17 cellular contexts compared by ENCODE assay signal in the genomic region with DNA sequence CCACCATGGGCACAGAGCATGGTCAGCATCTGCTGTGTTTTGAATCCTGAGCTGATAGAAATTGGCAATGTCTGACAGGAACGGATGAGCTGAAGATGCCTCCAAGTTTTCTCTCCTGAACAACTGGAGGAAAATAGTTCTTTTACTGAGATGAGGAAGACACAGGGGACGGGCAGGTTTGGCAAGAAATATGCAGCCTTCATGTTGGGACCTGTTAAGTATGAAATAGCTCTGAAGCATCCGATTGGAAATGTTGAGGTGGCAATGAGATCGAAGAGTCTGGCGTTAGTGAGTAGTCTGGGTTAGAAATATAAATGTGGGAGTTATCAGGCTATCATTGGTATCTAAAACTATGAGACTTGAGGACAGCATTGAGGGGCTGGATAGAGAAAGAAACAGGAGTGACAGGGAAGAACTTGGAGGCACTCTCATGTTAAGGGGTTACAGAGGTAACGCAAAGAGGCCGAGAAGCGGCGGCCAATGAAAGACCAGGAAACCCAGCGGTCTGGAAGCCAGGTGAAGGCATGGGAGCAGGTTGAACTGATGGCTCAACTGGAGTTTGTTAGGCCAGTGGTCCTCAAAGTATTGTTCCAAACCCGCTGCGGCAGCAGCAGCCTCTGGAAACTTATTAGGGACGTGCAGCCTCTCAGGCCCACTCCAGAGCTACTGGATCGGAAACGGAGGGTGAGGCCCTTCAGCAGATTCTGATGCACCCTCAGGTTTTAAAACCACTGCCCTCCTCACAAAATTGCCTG. TPM values are rescaled to one million over a fixed set of nuclear protein-coding genes. Genes with fewer than 3 reads are reported as not detected.
DNase-seq lines count a peak whose midpoint lies in the region; TF ChIP-seq lines count a peak whose summit lies in the region.
"Had no signal": no experiment of that assay in that cellular context is flagged by ENCODE, and none has a peak within 500 bp of the region (broad histone marks: within the 10 kb centered on the region; RNA-seq: fewer than 3 reads in every experiment).

No MANE protein-coding gene starts in this region.

- H3K27me3 Mint-ChIP-seq in HFFc6 (ENCODE audit: insufficient read depth) = peaks cover 2% of the 10 kb centered on the region
- peaks cover 28% of the 10 kb centered on the region for H3K27me3 Mint-ChIP-seq in Calu3 (ENCODE audit: unreplicated experiment)

- H3K36me3 Mint-ChIP-seq in HFFc6 (ENCODE audit: low read depth) (peaks cover 4% of the 10 kb centered on the region; the same call in 1 of the 2 replicates), Calu3 (ENCODE audit: insufficient read depth, unreplicated experiment) (peaks cover 7% of the 10 kb centered on the region)

- DNase-seq in HFFc6 (no peak), smooth muscle cell (lab: John Stamatoyannopoulos, UW; ENCODE audit: unreplicated experiment) (no peak), cortex of kidney (lab: John Stamatoyannopoulos, UW) (no peak), GM20000 (ENCODE audit: low spot score) (no peak), Calu3 (no peak), cerebellar cortex (ENCODE audit: low spot score) (no peak)
- DNase-seq: activated CD4-positive, alpha-beta T cell treated with anti-CD3 and anti-CD28 coated beads for 1 hour; activated T-cell treated with anti-CD3 and anti-CD28 coated beads, Interleukin-2, amount 50 U/mL, for 24 hours; HCEC 1CT; immature natural killer cell; NCI-H146; NCI-H524; small intestine; T-helper 2 cell had no signal

- peak overlapping the region; percentile 88 for H3K9ac ChIP-seq in muscle layer of colon (ENCODE audit: low read length)
- H3K9ac ChIP-seq in smooth muscle cell (ENCODE audit: low read depth) = no peak overlapping the region

- H3K9me3 Mint-ChIP-seq in HFFc6 (peaks cover 7% of the 10 kb centered on the region), Calu3 (ENCODE audit: low read depth, unreplicated experiment) (peaks cover 3% of the 10 kb centered on the region)

- H3K4me1 ChIP-seq in ectodermal cell (ENCODE audit: control insufficient read depth, insufficient read depth, low read length) (peaks cover 13% of the 10 kb centered on the region), muscle layer of colon (ENCODE audit: insufficient read depth, low read length) (peaks cover 58% of the 10 kb centered on the region), smooth muscle cell (ENCODE audit: low read depth) (peaks cover 28% of the 10 kb centered on the region)

- CTCF ChIA-PET in Calu3 (lab: Charles Lee) = no interaction called here

- peaks cover 30% of the 10 kb centered on the region for H3K27me3 ChIP-seq in ectodermal cell (ENCODE audit: control insufficient read depth, insufficient read depth, low read length, poor library complexity, severe bottlenecking)
- no peaks in the 10 kb centered on the region for H3K27me3 ChIP-seq in muscle layer of colon (ENCODE audit: control insufficient read depth in 1 of 2, insufficient read depth in 2 of 2, low read length in 2 of 2)
- no peaks in the 10 kb centered on the region for H3K27me3 ChIP-seq in smooth muscle cell (ENCODE audit: low read depth)

- H3K4me2 ChIP-seq in smooth muscle cell = peak overlapping the region; percentile 99

- H3K27ac Mint-ChIP-seq in HFFc6 (no peak overlapping the region), Calu3 (ENCODE audit: unreplicated experiment) (no peak overlapping the region)
- H3K27ac Mint-ChIP-seq: activated T-cell treated with anti-CD3 and anti-CD28 coated beads, Interleukin-2, amount 50 U/mL, for 24 hours; dendritic cell treated with granulocyte-macrophage colony-stimulating factor and Interleukin-4, amounts not matched to agents 40 ng/mL and 50 ng/mL, for 4 days; immature natural killer cell had no signal

- H3K36me3 ChIP-seq in ectodermal cell (ENCODE audit: control insufficient read depth, insufficient read depth, low read length) (no peaks in the 10 kb centered on the region), muscle layer of colon (ENCODE audit: insufficient read depth, low read length) (peaks cover 12% of the 10 kb centered on the region), smooth muscle cell (ENCODE audit: low read depth) (no peaks in the 10 kb centered on the region)

- H3K4me3 ChIP-seq in ectodermal cell (ENCODE audit: insufficient read depth, low read depth, low read length) (peak overlapping the region; percentile 13), muscle layer of colon (ENCODE audit: low read depth in 1 of 2, low read length in 2 of 2) (peak overlapping the region; percentile 87 to 89), smooth muscle cell (no peak overlapping the region)

- no peaks in the 10 kb centered on the region for H4K20me1 ChIP-seq in smooth muscle cell (ENCODE audit: low read depth)

- peak overlapping the region; percentile 63 for H3K27ac ChIP-seq in ectodermal cell (ENCODE audit: insufficient read depth, low read depth, low read length, poor library complexity, severe bottlenecking)
- peak overlapping the region; percentile 82 for H3K27ac ChIP-seq in muscle layer of colon (ENCODE audit: low read depth, low read length)
- no peak overlapping the region for H3K27ac ChIP-seq in smooth muscle cell (ENCODE audit: low read depth)

- WGBS in ectodermal cell, 2 experiments = 90 to 92% methylated on average over 15 of the region's 15 CpGs
- WGBS in smooth muscle cell (ENCODE audit: low lambda C conversion rate) = 87% methylated on average over 15 of the region's 15 CpGs

- H3F3A ChIP-seq in smooth muscle cell (ENCODE audit: low read depth) = no peaks in the 10 kb centered on the region

- H3K9me3 ChIP-seq in ectodermal cell (ENCODE audit: control insufficient read depth, low read length) (no peaks in the 10 kb centered on the region), muscle layer of colon (ENCODE audit: low read length) (no peaks in the 10 kb centered on the region), smooth muscle cell (replicated peaks; ENCODE audit: low read depth) (no peaks in the 10 kb centered on the region)

- H2AFZ ChIP-seq in smooth muscle cell (ENCODE audit: low read depth) = no peak overlapping the region

- H3K4me1 Mint-ChIP-seq in HFFc6 (ENCODE audit: low read depth) = peaks cover 53% of the 10 kb centered on the region
- peaks cover 11% of the 10 kb centered on the region for H3K4me1 Mint-ChIP-seq in Calu3 (ENCODE audit: low read depth, unreplicated experiment)

- H3K79me2 ChIP-seq in smooth muscle cell (ENCODE audit: low read depth) = no peaks in the 10 kb centered on the region

- intact Hi-C loops in Calu3 (cut with micrococcal nuclease; ENCODE audit: unreplicated experiment) = loop anchor here (10.0 kb wide), 1 partner anchor 58 kb away; no protein-coding TSS in a partner anchor

- TF ChIP-seq CTCF in HFFc6 (IDR thresholded peaks at IDR 0.05) (no peak), smooth muscle cell (IDR thresholded peaks at IDR 0.05; ENCODE audit: borderline replicate concordance, insufficient read depth, poor library complexity, severe bottlenecking) (no peak), GM20000 (IDR thresholded peaks at IDR 0.05; ENCODE audit: extremely low read depth, missing control alignments) (no peak), Calu3 (IDR thresholded peaks at IDR 0.05; ENCODE audit: unreplicated experiment) (no peak)

- H3K4me3 Mint-ChIP-seq in HFFc6 (peak overlapping the region; percentile 89; the same call in 1 of the 2 replicates), Calu3 (ENCODE audit: low read depth, unreplicated experiment) (no peak overlapping the region)
- H3K4me3 Mint-ChIP-seq: activated T-cell treated with anti-CD3 and anti-CD28 coated beads, Interleukin-2, amount 50 U/mL, for 24 hours; dendritic cell treated with granulocyte-macrophage colony-stimulating factor and Interleukin-4, amounts not matched to agents 40 ng/mL and 50 ng/mL, for 4 days had no signal

- BruUV-seq in Calu3 (replicated peaks; lab: Mats Ljungman, UMichigan) = no TSS peak

RNA-seq across cellular contexts. Expression of gene MAMDC2, which starts 1.0 kb away (rescaled TPM):
- total RNA-seq in HFFc6 (2021; fragmentation: NEBNext Ultra II Directional; extraction: Animal tissue kit (Norgen Biotek cat#: 25700)) = 10 to 100 TPM in 4 of 6 experiments, 1 to 10 TPM in 2; 4.0 to 16.6 (median 13.9) TPM
- 16.4 TPM for polyA plus RNA-seq in ectodermal cell (2013, experiment 1 of 4)
- 21.9 TPM for polyA plus RNA-seq in ectodermal cell (2013, experiment 2 of 4)
- 16.1 TPM for polyA plus RNA-seq in ectodermal cell (2013, experiment 3 of 4)
- 19.5 TPM for polyA plus RNA-seq in ectodermal cell (2013, experiment 4 of 4)
- 13.0 and 13.3 TPM in 2 replicates for total RNA-seq in smooth muscle cell
- polyA plus RNA-seq in smooth muscle cell = 7.9 and 8.2 TPM in 2 replicates
- total RNA-seq in Calu3 (2022) = 0.26 and 0.29 TPM in 2 replicates
